ENCODE assay signal across 17 cellular contexts in the genomic region with DNA sequence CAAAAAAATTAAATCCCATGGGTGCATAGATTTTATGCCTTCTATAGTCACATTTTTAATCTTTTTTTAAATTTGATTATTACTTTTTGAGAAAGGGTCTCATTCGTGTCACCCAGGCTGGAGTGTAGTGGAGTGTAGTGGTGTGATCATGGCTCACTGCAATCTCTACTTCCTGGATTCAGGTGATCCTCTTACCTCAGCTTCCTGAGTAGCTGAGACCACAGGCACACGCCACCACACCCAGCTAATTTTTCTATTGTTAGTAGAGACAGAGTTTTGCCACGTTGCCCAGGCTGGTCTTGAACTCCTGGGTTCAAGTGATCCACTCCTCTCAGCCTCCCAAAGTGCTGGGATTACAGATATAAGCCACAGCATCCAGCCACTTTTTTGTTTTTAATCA. TPM values are rescaled to one million over a fixed set of nuclear protein-coding genes. Genes with fewer than 3 reads are reported as not detected.
DNase-seq lines count a peak whose midpoint lies in the region; ATAC-seq and TF ChIP-seq lines count a peak whose summit lies in the region.
"Had no signal": no experiment of that assay in that cellular context is flagged by ENCODE, and none has a peak within 500 bp of the region (broad histone marks: within the 10 kb centered on the region; RNA-seq: fewer than 3 reads in every experiment).

No MANE protein-coding gene starts in this region.

- ATAC-seq in HG02852 (IDR thresholded peaks at IDR 0.05; ENCODE audit: unreplicated experiment) = no peak
- ATAC-seq: K562, PC-3 had no signal

- no peaks in the 10 kb centered on the region for H3K9me3 ChIP-seq in CD8-positive, alpha-beta memory T cell (ENCODE audit: low read length)
- H3K9me3 ChIP-seq in neutrophil = no peaks in the 10 kb centered on the region
- H3K9me3 ChIP-seq: BE2C had no signal

- peak overlapping the region; percentile 31 for H3K4me3 Mint-ChIP-seq in activated naive CD4-positive, alpha-beta T cell treated with anti-CD3 and anti-CD28 coated beads, Interleukin-2, amount 10 ng/mL, durations not matched to agents 7 days and 5 days
- H3K4me3 Mint-ChIP-seq in CD8-positive, alpha-beta memory T cell = peak overlapping the region in 5 of 7 donors; percentile 37 to 57 (median 50)
- no peak overlapping the region for H3K4me3 Mint-ChIP-seq in T-helper 1 cell treated with Interleukin-12 subunit alpha and Interleukin-12 subunit beta and Interleukin-4 antibody, amounts not matched to agents 30 μg/mL and 1 μg/mL, for 36 hours

- peaks cover 73% of the 10 kb centered on the region for H3K4me1 Mint-ChIP-seq in activated naive CD4-positive, alpha-beta T cell treated with anti-CD3 and anti-CD28 coated beads, Interleukin-2, amount 10 ng/mL, durations not matched to agents 7 days and 5 days
- H3K4me1 Mint-ChIP-seq in CD8-positive, alpha-beta memory T cell = peaks cover 28 to 35% (median 31%) of the 10 kb centered on the region in 3 donors
- H3K4me1 Mint-ChIP-seq in T-helper 1 cell treated with Interleukin-12 subunit alpha and Interleukin-12 subunit beta and Interleukin-4 antibody, amounts not matched to agents 30 μg/mL and 1 μg/mL, for 36 hours (ENCODE audit: low read depth) = peaks cover 29% of the 10 kb centered on the region

- H3K36me3 Mint-ChIP-seq in activated naive CD4-positive, alpha-beta T cell treated with anti-CD3 and anti-CD28 coated beads, Interleukin-2, amount 10 ng/mL, durations not matched to agents 7 days and 5 days = peaks cover 45% of the 10 kb centered on the region
- no peaks in the 10 kb centered on the region for H3K36me3 Mint-ChIP-seq in CD8-positive, alpha-beta memory T cell
- H3K36me3 Mint-ChIP-seq in T-helper 1 cell treated with Interleukin-12 subunit alpha and Interleukin-12 subunit beta and Interleukin-4 antibody, amounts not matched to agents 30 μg/mL and 1 μg/mL, for 36 hours (ENCODE audit: low read depth) = peaks cover 19% of the 10 kb centered on the region

- H3K27me3 ChIP-seq in CD8-positive, alpha-beta memory T cell (ENCODE audit: insufficient read depth, low read length, poor library complexity, severe bottlenecking) = no peaks in the 10 kb centered on the region
- no peaks in the 10 kb centered on the region for H3K27me3 ChIP-seq in neutrophil
- H3K27me3 ChIP-seq: BE2C had no signal

- no peak for TF ChIP-seq CTCF in neutrophil (IDR thresholded peaks at IDR 0.05)

- H3K36me3 ChIP-seq in CD8-positive, alpha-beta memory T cell (ENCODE audit: insufficient read depth, low read length) = no peaks in the 10 kb centered on the region
- no peaks in the 10 kb centered on the region for H3K36me3 ChIP-seq in neutrophil
- H3K36me3 ChIP-seq: BE2C had no signal

- H3K27me3 Mint-ChIP-seq in activated naive CD4-positive, alpha-beta T cell treated with anti-CD3 and anti-CD28 coated beads, Interleukin-2, amount 10 ng/mL, durations not matched to agents 7 days and 5 days = peaks cover 3% of the 10 kb centered on the region
- peaks cover 0 to 1% of the 10 kb centered on the region in 2 donors for H3K27me3 Mint-ChIP-seq in CD8-positive, alpha-beta memory T cell
- no peaks in the 10 kb centered on the region for H3K27me3 Mint-ChIP-seq in T-helper 1 cell treated with Interleukin-12 subunit alpha and Interleukin-12 subunit beta and Interleukin-4 antibody, amounts not matched to agents 30 μg/mL and 1 μg/mL, for 36 hours (ENCODE audit: low read depth)

- CTCF ChIA-PET in activated naive CD4-positive, alpha-beta T cell treated with anti-CD3 and anti-CD28 coated beads, Interleukin-2, amount 10 ng/mL, durations not matched to agents 7 days and 5 days (lab: Charles Lee) = interaction anchor here (0.8 kb wide), 1 partner anchor 64 kb away, joined by 3 read pairs; no protein-coding TSS in a partner anchor
- CTCF ChIA-PET in CD8-positive, alpha-beta memory T cell (lab: Charles Lee) = interaction anchor here (0.6 to 7.3 kb wide), 3 partner anchors 20 to 185 kb away, joined by 3 to 34 read pairs (median 26); no protein-coding TSS in a partner anchor

- H3K27ac Mint-ChIP-seq in activated naive CD4-positive, alpha-beta T cell treated with anti-CD3 and anti-CD28 coated beads, Interleukin-2, amount 10 ng/mL, durations not matched to agents 7 days and 5 days = peak overlapping the region; percentile 90
- H3K27ac Mint-ChIP-seq in CD8-positive, alpha-beta memory T cell = peak overlapping the region in 6 of 8 donors; percentile 20 to 73 (median 44)
- H3K27ac Mint-ChIP-seq in T-helper 1 cell treated with Interleukin-12 subunit alpha and Interleukin-12 subunit beta and Interleukin-4 antibody, amounts not matched to agents 30 μg/mL and 1 μg/mL, for 36 hours = peak overlapping the region; percentile 45

- POLR2A ChIA-PET in CD8-positive, alpha-beta memory T cell (lab: Charles Lee) = no interaction called here

- peak; percentile 57 for DNase-seq in activated naive CD4-positive, alpha-beta T cell treated with anti-CD3 and anti-CD28 coated beads, Interleukin-2, amount 10 ng/mL, durations not matched to agents 7 days and 5 days
- no peak for DNase-seq in activated naive CD4-positive, alpha-beta T cell treated with anti-CD3 and anti-CD28 coated beads, Interleukin-2, amount 50 U/mL, for 16 hours
- DNase-seq in CD8-positive, alpha-beta memory T cell = no peak
- no peak for DNase-seq in activated CD4-positive, CD25-positive, alpha-beta regulatory T cell treated with anti-CD3 and anti-CD28 coated beads, Interleukin-2, amount 50 U/mL, for 72 hours
- DNase-seq: BE2C, GF-D8, GOT3, NCI-H1436 treated with DMSO at 0.1 percent for 48 hours, NCI-H2029 treated with DMSO at 0.1 percent for 48 hours, NCI-H510A, NCI-H774, PC-3 had no signal

- H3K9me3 Mint-ChIP-seq in activated naive CD4-positive, alpha-beta T cell treated with anti-CD3 and anti-CD28 coated beads, Interleukin-2, amount 10 ng/mL, durations not matched to agents 7 days and 5 days = no peaks in the 10 kb centered on the region
- H3K9me3 Mint-ChIP-seq in CD8-positive, alpha-beta memory T cell = no peaks in the 10 kb centered on the region
- H3K9me3 Mint-ChIP-seq in T-helper 1 cell treated with Interleukin-12 subunit alpha and Interleukin-12 subunit beta and Interleukin-4 antibody, amounts not matched to agents 30 μg/mL and 1 μg/mL, for 36 hours = no peaks in the 10 kb centered on the region

- no peak overlapping the region for H3K27ac ChIP-seq in CD8-positive, alpha-beta memory T cell (ENCODE audit: low read depth, low read length)
- peak overlapping the region; percentile 70 for H3K27ac ChIP-seq in neutrophil
- H3K27ac ChIP-seq: RWPE1 had no signal

- no peak overlapping the region for H3K4me3 ChIP-seq in CD8-positive, alpha-beta memory T cell (ENCODE audit: low read length)
- H3K4me3 ChIP-seq in neutrophil (ENCODE audit: low read depth in 1 of 2, low read length in 1 of 2) = peak overlapping the region in 1 of 2 experiments; percentile 19
- H3K4me3 ChIP-seq: K562 had no signal

- H3K4me1 ChIP-seq in CD8-positive, alpha-beta memory T cell (ENCODE audit: insufficient read depth, low read length) = peaks cover 33% of the 10 kb centered on the region
- peaks cover 42% of the 10 kb centered on the region in 2 experiments for H3K4me1 ChIP-seq in neutrophil (ENCODE audit: control insufficient read depth in 1 of 2, insufficient read depth in 1 of 2, low read depth in 1 of 2, low read length in 1 of 2)
- H3K4me1 ChIP-seq: BE2C had no signal

RNA-seq across cellular contexts. Expression of a gene that starts 10.4 kb away (rescaled TPM):
- 1 to 10 TPM; 7.6 to 7.9 TPM for total RNA-seq in CD8-positive, alpha-beta memory T cell
- 2.3 TPM for polyA plus RNA-seq in CD8-positive, alpha-beta memory T cell
- total RNA-seq: K562 had no signal
- polyA plus RNA-seq: K562 had no signal

RNA-seq across cellular contexts. Expression of a gene that starts 11.4 kb away (rescaled TPM):
- total RNA-seq in CD8-positive, alpha-beta memory T cell = 10 to 100 TPM; 12.1 to 15.2 TPM
- 12.0 TPM for polyA plus RNA-seq in CD8-positive, alpha-beta memory T cell
